In the genomic region with DNA sequence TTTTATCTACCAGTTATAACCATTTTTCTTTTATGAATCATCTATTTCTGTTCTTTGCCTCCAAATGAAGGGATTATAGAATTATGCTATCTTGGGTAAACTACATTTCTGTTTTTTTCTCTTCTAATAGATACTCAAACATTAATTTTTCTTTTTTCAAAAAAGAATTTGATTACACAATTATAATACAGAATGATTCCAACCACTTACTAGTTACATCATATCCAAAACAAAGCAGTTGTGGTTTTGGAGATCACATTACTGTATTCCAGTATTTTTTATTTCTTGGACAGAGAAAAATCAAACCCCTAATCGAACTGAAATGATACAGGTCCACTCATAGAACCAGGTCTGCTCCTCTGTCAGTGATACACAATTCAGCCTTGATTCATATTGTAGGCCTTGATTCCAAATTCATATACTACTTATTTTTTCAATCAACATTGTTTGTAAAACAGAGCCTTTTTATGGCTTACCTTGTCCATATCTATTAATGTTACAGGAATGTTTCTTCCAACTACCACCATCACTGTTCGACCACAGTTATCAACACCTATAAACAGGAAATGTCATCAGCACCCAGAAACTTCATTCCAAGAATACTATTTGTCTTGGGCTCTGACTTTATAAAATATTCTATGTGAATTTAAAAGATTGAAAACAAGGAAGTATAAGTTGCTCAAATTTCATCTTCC, we compare ENCODE assay signal across 23 cellular contexts. TPM values are rescaled to one million over a fixed set of nuclear protein-coding genes. Genes with fewer than 3 reads are reported as not detected.
DNase-seq lines count a peak whose midpoint lies in the region; ATAC-seq, FAIRE-seq and TF ChIP-seq lines count a peak whose summit lies in the region.
"Had no signal": no experiment of that assay in that cellular context is flagged by ENCODE, and none has a peak within 500 bp of the region (broad histone marks: within the 10 kb centered on the region; RNA-seq: fewer than 3 reads in every experiment).

No MANE protein-coding gene starts in this region.

- no peak for TF ChIP-seq RAD21 in SK-N-SH (IDR thresholded peaks at IDR 0.05; ENCODE audit: low read length)

- H3K36me3 ChIP-seq in SK-N-SH (replicated peaks in 1 of 2; ENCODE audit: control insufficient read depth in 1 of 2, insufficient read depth in 2 of 2, low read length in 1 of 2): peaks cover 62 to 64% of the 10 kb centered on the region in 2 experiments
- H3K36me3 ChIP-seq in fibroblast of lung (ENCODE audit: control insufficient read depth, insufficient read depth, low read length): peaks cover 3% of the 10 kb centered on the region
- no peaks in the 10 kb centered on the region for H3K36me3 ChIP-seq in GM23338 (ENCODE audit: insufficient read depth)

- TF ChIP-seq CTCF in SK-N-SH (IDR thresholded peaks at IDR 0.05): no peak
- TF ChIP-seq CTCF in fibroblast of lung (conservative IDR thresholded peaks at IDR 0.05 in 1 of 2, IDR thresholded peaks at IDR 0.05 in 1 of 2; ENCODE audit: low read depth in 1 of 2, low read length in 2 of 2): no peak
- no peak for TF ChIP-seq CTCF in GM23338 (conservative IDR thresholded peaks at IDR 0.05; ENCODE audit: low read depth in 2 of 2)

- no peak for TF ChIP-seq EP300 in SK-N-SH (IDR thresholded peaks at IDR 0.05; ENCODE audit: borderline replicate concordance in 1 of 2, low read depth in 1 of 2, low read length in 1 of 2)

- H3F3A ChIP-seq in SK-N-SH (replicated peaks; ENCODE audit: insufficient read depth) (peaks cover 7% of the 10 kb centered on the region), GM23338 (replicated peaks; ENCODE audit: low read depth) (no peaks in the 10 kb centered on the region)

- no peaks in the 10 kb centered on the region for H3K27me3 Mint-ChIP-seq in activated T-cell treated with anti-CD3 and anti-CD28 coated beads, Interleukin-2, amount 50 U/mL, for 72 hours (ENCODE audit: low read depth)
- H3K27me3 Mint-ChIP-seq in GM23338 (ENCODE audit: insufficient read depth, low read depth, poor library complexity): no peaks in the 10 kb centered on the region
- H3K27me3 Mint-ChIP-seq: central memory CD8-positive, alpha-beta T cell had no signal

- no peak overlapping the region for H2AFZ ChIP-seq in SK-N-SH (ENCODE audit: low read depth)
- no peak overlapping the region for H2AFZ ChIP-seq in fibroblast of lung (ENCODE audit: low read length)
- H2AFZ ChIP-seq in GM23338: no peak overlapping the region

- no peaks in the 10 kb centered on the region for H4K20me1 ChIP-seq in SK-N-SH (ENCODE audit: insufficient read depth)
- no peaks in the 10 kb centered on the region for H4K20me1 ChIP-seq in fibroblast of lung (ENCODE audit: control insufficient read depth, extremely low read depth, insufficient read depth, low read length)
- H4K20me1 ChIP-seq in GM23338 (replicated peaks; ENCODE audit: insufficient read depth): no peaks in the 10 kb centered on the region; the same call in 1 of the 2 replicates

- ATAC-seq in activated T-cell treated with anti-CD3 and anti-CD28 coated beads, Interleukin-2, amount 50 U/mL, for 72 hours (replicated peaks in 1 of 2): no peak
- ATAC-seq in GM23338: no peak

- H3K79me2 ChIP-seq in SK-N-SH (ENCODE audit: insufficient read depth): no peaks in the 10 kb centered on the region
- H3K79me2 ChIP-seq in fibroblast of lung (ENCODE audit: control insufficient read depth, insufficient read depth, low read length): no peaks in the 10 kb centered on the region
- H3K79me2 ChIP-seq in GM23338 (replicated peaks; ENCODE audit: insufficient read depth): no peaks in the 10 kb centered on the region

- peak overlapping the region; percentile 85 for H3K27ac Mint-ChIP-seq in activated T-cell treated with anti-CD3 and anti-CD28 coated beads, Interleukin-2, amount 50 U/mL, for 72 hours
- no peak overlapping the region for H3K27ac Mint-ChIP-seq in GM23338
- H3K27ac Mint-ChIP-seq: mesothelial cell of epicardium had no signal

- H3K9ac ChIP-seq in SK-N-SH (no peak overlapping the region), fibroblast of lung (ENCODE audit: insufficient read depth, low read length) (no peak overlapping the region)

- H3K9me2 ChIP-seq in SK-N-SH: no peaks in the 10 kb centered on the region
- no peaks in the 10 kb centered on the region for H3K9me2 ChIP-seq in GM23338 (ENCODE audit: insufficient read depth)

- no peaks in the 10 kb centered on the region for H3K9me3 Mint-ChIP-seq in activated T-cell treated with anti-CD3 and anti-CD28 coated beads, Interleukin-2, amount 50 U/mL, for 72 hours
- no peaks in the 10 kb centered on the region for H3K9me3 Mint-ChIP-seq in GM23338
- H3K9me3 Mint-ChIP-seq: central memory CD8-positive, alpha-beta T cell; mesothelial cell of epicardium had no signal

- H3K27me3 ChIP-seq in SK-N-SH (ENCODE audit: insufficient read depth) (no peaks in the 10 kb centered on the region), fibroblast of lung (ENCODE audit: control insufficient read depth, insufficient read depth, low read length) (no peaks in the 10 kb centered on the region), GM23338 (ENCODE audit: insufficient read depth) (no peaks in the 10 kb centered on the region)
- H3K27me3 ChIP-seq: tibial artery had no signal

- H3K4me3 Mint-ChIP-seq in activated T-cell treated with anti-CD3 and anti-CD28 coated beads, Interleukin-2, amount 50 U/mL, for 72 hours: no peak overlapping the region
- no peak overlapping the region for H3K4me3 Mint-ChIP-seq in GM23338
- H3K4me3 Mint-ChIP-seq: central memory CD8-positive, alpha-beta T cell; mesothelial cell of epicardium had no signal

- CTCF ChIA-PET in SK-N-SH (lab: Yijun Ruan, JAX): interaction anchor here (0.7 to 0.8 kb wide), 2 partner anchors 9 to 13 kb away, joined by 3 read pairs; no protein-coding TSS in a partner anchor

- POLR2A ChIA-PET in SK-N-SH (lab: Yijun Ruan, JAX): no interaction called here

- H3K4me1 ChIP-seq in SK-N-SH (ENCODE audit: control insufficient read depth in 1 of 2, insufficient read depth in 2 of 2, low read depth in 1 of 2, low read length in 1 of 2): peaks cover 0 to 13% of the 10 kb centered on the region in 2 experiments; a peak in 2 of 4 replicates
- H3K4me1 ChIP-seq in fibroblast of lung (ENCODE audit: control insufficient read depth, extremely low read depth, insufficient read depth, low read length): no peaks in the 10 kb centered on the region
- no peaks in the 10 kb centered on the region for H3K4me1 ChIP-seq in GM23338 (ENCODE audit: insufficient read depth)

- H3K27ac ChIP-seq in SK-N-SH (ENCODE audit: low read depth in 2 of 2, low read length in 1 of 2): peak overlapping the region in 1 of 2 experiments; percentile 36; a peak in 2 of 4 replicates
- H3K27ac ChIP-seq in fibroblast of lung (ENCODE audit: insufficient read depth, low read length): no peak overlapping the region
- H3K27ac ChIP-seq in GM23338 (ENCODE audit: low read depth): no peak overlapping the region
- H3K27ac ChIP-seq: tibial artery had no signal

- no peaks in the 10 kb centered on the region for H3K4me1 Mint-ChIP-seq in activated T-cell treated with anti-CD3 and anti-CD28 coated beads, Interleukin-2, amount 50 U/mL, for 72 hours (ENCODE audit: low read depth)
- H3K4me1 Mint-ChIP-seq in GM23338: no peaks in the 10 kb centered on the region
- H3K4me1 Mint-ChIP-seq: central memory CD8-positive, alpha-beta T cell; mesothelial cell of epicardium had no signal

- H3K4me3 ChIP-seq in SK-N-SH (ENCODE audit: low read depth in 2 of 2, low read length in 1 of 2): no peak overlapping the region
- H3K4me3 ChIP-seq in fibroblast of lung (replicated peaks in 1 of 4; ENCODE audit: control extremely low read depth in 1 of 4, insufficient read depth in 1 of 4, low read depth in 3 of 4, low read length in 4 of 4): no peak overlapping the region
- H3K4me3 ChIP-seq in GM23338: no peak overlapping the region
- H3K4me3 ChIP-seq: tibial artery had no signal

- DNase-seq in activated T-cell treated with anti-CD3 and anti-CD28 coated beads, Interleukin-2, amount 50 U/mL, for 72 hours: no peak
- DNase-seq in activated T-cell treated with anti-CD3 and anti-CD28 coated beads, Interleukin-2, amount 50 U/mL, for 1 hour: no peak
- no peak for DNase-seq in SK-N-SH
- DNase-seq in fibroblast of lung (ENCODE audit: low read depth in 2 of 2): peak; percentile 53 to 76
- peak; percentile 5 for DNase-seq in urothelium cell line (ENCODE audit: low spot score)
- DNase-seq in AML-193 (lab: John Stamatoyannopoulos, UW): no peak
- no peak for DNase-seq in mesenteric fat pad (ENCODE audit: low spot score)
- DNase-seq in GM23338 (ENCODE audit: low spot score): no peak
- DNase-seq: 8988T; activated CD4-positive, alpha-beta T cell treated with anti-CD3 and anti-CD28 coated beads for 4 hours; activated CD8-positive, alpha-beta memory T cell treated with anti-CD3 and anti-CD28 coated beads, Interleukin-2, amount 50 U/mL, for 48 hours; activated naive CD4-positive, alpha-beta T cell treated with anti-CD3 and anti-CD28 coated beads, Interleukin-2, amount 50 U/mL, for 16 hours; COR-L47; head of caudate nucleus; Karpas-422; kidney glomerular epithelial cell; NCI-H1417 treated with DMSO at 0.1 percent for 48 hours; NCI-H2171 treated with DMSO at 0.1 percent for 48 hours; SIG-M5; stimulated activated CD8-positive, alpha-beta memory T cell treated with anti-CD3 and anti-CD28 coated beads, Interleukin-4, amount 100 ng/mL, for 48 hours; tibial artery had no signal

- no peaks in the 10 kb centered on the region for H3K36me3 Mint-ChIP-seq in activated T-cell treated with anti-CD3 and anti-CD28 coated beads, Interleukin-2, amount 50 U/mL, for 72 hours (ENCODE audit: insufficient read depth in 2 of 2)
- no peaks in the 10 kb centered on the region for H3K36me3 Mint-ChIP-seq in GM23338 (ENCODE audit: low read depth)

- FAIRE-seq in urothelium cell line (lab: Jason Lieb, UNC): no peak

- WGBS in SK-N-SH (ENCODE audit: low lambda C conversion rate): 61% methylated on average over 2 of the region's 2 CpGs

- H3K4me2 ChIP-seq in SK-N-SH (no peak overlapping the region; the same call in 1 of the 2 replicates), fibroblast of lung (ENCODE audit: extremely low read depth, insufficient read depth, low read length) (no peak overlapping the region), GM23338 (no peak overlapping the region)

- H3K9me3 ChIP-seq in SK-N-SH (no peaks in the 10 kb centered on the region), fibroblast of lung (ENCODE audit: control insufficient read depth, insufficient read depth, low read depth, low read length) (no peaks in the 10 kb centered on the region)
- H3K9me3 ChIP-seq: tibial artery had no signal

RNA-seq across cellular contexts. Expression of a gene that starts 43.2 kb away (rescaled TPM):
- 10 to 100 TPM; 27.9 to 28.4 TPM for total RNA-seq in activated T-cell treated with anti-CD3 and anti-CD28 coated beads, Interleukin-2, amount 50 U/mL, for 72 hours
- polyA plus RNA-seq in SK-N-SH (2012; rRNA removed): 5.6 and 8.7 TPM in 2 replicates
- 9.8 and 10.2 TPM in 2 replicates for polyA plus RNA-seq in SK-N-SH (2012; cell fraction: cytosol; rRNA removed)
- 2.1 and 6.5 TPM in 2 replicates for polyA plus RNA-seq in SK-N-SH (2012; cell fraction: nucleus; rRNA removed)
- total RNA-seq in fibroblast of lung: 21.3 and 29.7 TPM in 2 replicates
- 14.5 and 16.2 TPM in 2 replicates for polyA plus RNA-seq in fibroblast of lung
- polyA plus RNA-seq in fibroblast of lung (2012): 6.4 and 9.2 TPM in 2 replicates
- 5.5 and 6.2 TPM in 2 replicates for polyA minus RNA-seq in fibroblast of lung (ENCODE audit: low replicate concordance)
- total RNA-seq in mesenteric fat pad: 31.5 TPM
- 24.5 and 28.0 TPM in 2 replicates for total RNA-seq in GM23338 (2014; rRNA removed; shearing (Covaris generic))
- 10.2 and 10.7 TPM in 2 replicates for polyA plus RNA-seq in GM23338 (2016; fragmentation: Nextera tagmentation; extraction: Ambion mirVana)

RNA-seq across cellular contexts. Expression of a gene that starts 43.3 kb away (rescaled TPM):
- 10 to 100 TPM; 28.8 to 36.2 TPM for total RNA-seq in activated T-cell treated with anti-CD3 and anti-CD28 coated beads, Interleukin-2, amount 50 U/mL, for 72 hours
- polyA plus RNA-seq in SK-N-SH (2012; rRNA removed) (26.9 and 37.4 TPM in 2 replicates), fibroblast of lung (17.4 and 43.2 TPM in 2 replicates), GM23338 (2016; fragmentation: Nextera tagmentation; extraction: Ambion mirVana) (20.7 and 26.2 TPM in 2 replicates)
- polyA plus RNA-seq in SK-N-SH (2012; cell fraction: cytosol; rRNA removed): 37.4 and 38.2 TPM in 2 replicates
- 15.8 and 33.4 TPM in 2 replicates for polyA plus RNA-seq in SK-N-SH (2012; cell fraction: nucleus; rRNA removed)
- total RNA-seq in fibroblast of lung (15.7 TPM in 2 replicates), mesenteric fat pad (36.8 TPM)
- 9.6 and 24.1 TPM in 2 replicates for polyA plus RNA-seq in fibroblast of lung (2012)
- polyA minus RNA-seq in fibroblast of lung (ENCODE audit: low replicate concordance): 3.8 and 25.2 TPM in 2 replicates
- 38.7 and 48.0 TPM in 2 replicates for total RNA-seq in GM23338 (2014; rRNA removed; shearing (Covaris generic))

Comparison
In these comparisons a context has a peak if more than half of its experiments do, and no peak if none do; other contexts are left out.
1. DNase-seq: peak in fibroblast of lung (2 of 2) and urothelium cell line (single experiment); none in activated T-cell treated with anti-CD3 and anti-CD28 coated beads, Interleukin-2, amount 50 U/mL, for 72 hours (0 of 2), activated T-cell treated with anti-CD3 and anti-CD28 coated beads, Interleukin-2, amount 50 U/mL, for 1 hour (single experiment), SK-N-SH (single experiment), AML-193 (0 of 2), mesenteric fat pad (single experiment) and GM23338 (single experiment).